Comparison of ENCODE assay signal across 1 cellular context in genomic region chr12:4821000-4821399, GRCh38.
TF ChIP-seq lines count a peak whose summit lies in the region.

No MANE protein-coding gene starts in this region.

TF ChIP-seq in HepG2, 621 proteins besides CTCF, POLR2A, EP300 and RAD21 (continued from another document):
- no peak for TF ChIP-seq GMEB2 (CRISPR knock-in tag; IDR thresholded peaks at IDR 0.05; ENCODE audit: low read depth)
- no peak for TF ChIP-seq ZNF687 (CRISPR knock-in tag; IDR thresholded peaks at IDR 0.05)
- TF ChIP-seq ZNF660 (CRISPR knock-in tag; IDR thresholded peaks at IDR 0.05; ENCODE audit: borderline replicate concordance, low read depth), result no peak
- no peak for TF ChIP-seq PLSCR1 (CRISPR knock-in tag; IDR thresholded peaks at IDR 0.05; ENCODE audit: borderline replicate concordance)
